ENCODE assay signal across 13 cellular contexts in the genomic region with DNA sequence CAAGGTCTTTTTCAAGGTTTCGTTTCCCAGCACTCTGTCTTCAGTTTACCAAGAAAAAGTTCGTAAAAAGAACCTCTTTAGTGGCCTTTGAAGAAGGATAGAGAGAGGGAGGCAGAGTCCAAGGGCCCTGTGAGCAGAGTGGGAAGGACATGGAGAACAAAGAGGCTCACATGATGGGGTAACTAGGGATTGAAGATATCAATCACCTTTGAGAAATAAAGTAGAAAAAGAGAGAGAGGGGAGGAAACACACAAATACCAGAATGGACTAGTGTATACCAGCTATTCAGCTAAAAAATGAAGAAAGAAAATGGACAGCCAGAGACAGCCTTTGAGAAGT.
DNase-seq lines count a peak whose midpoint lies in the region; ATAC-seq and TF ChIP-seq lines count a peak whose summit lies in the region.
"Had no signal": no experiment of that assay in that cellular context is flagged by ENCODE, and none has a peak within 500 bp of the region (broad histone marks: within the 10 kb centered on the region; RNA-seq: fewer than 3 reads in every experiment).

No MANE protein-coding gene starts in this region.

- H3F3A ChIP-seq in PC-3 (ENCODE audit: low read length, unreplicated experiment) = no peaks in the 10 kb centered on the region

- H3K36me3 ChIP-seq in PC-3 (ENCODE audit: low read depth, low read length) (no peaks in the 10 kb centered on the region), body of pancreas (replicated peaks in 1 of 2; ENCODE audit: insufficient read depth in 1 of 2, low read depth in 2 of 2) (no peaks in the 10 kb centered on the region), lower lobe of right lung (no peaks in the 10 kb centered on the region), suprapubic skin (no peaks in the 10 kb centered on the region)

- H2AFZ ChIP-seq in PC-3 (ENCODE audit: low read length) = peak overlapping the region; percentile 9; the same call in 1 of the 2 replicates

- no peak overlapping the region for H3K4me3 ChIP-seq in PC-3 (ENCODE audit: low read length)
- H3K4me3 ChIP-seq in body of pancreas = no peak overlapping the region
- H3K4me3 ChIP-seq in lower lobe of right lung = no peak overlapping the region
- H3K4me3 ChIP-seq in suprapubic skin = no peak overlapping the region

- H3K4me1 ChIP-seq in PC-3 (ENCODE audit: insufficient read depth, low read length) (peaks cover 10% of the 10 kb centered on the region), body of pancreas (peaks cover 37% of the 10 kb centered on the region), lower lobe of right lung (peaks cover 23% of the 10 kb centered on the region), suprapubic skin (peaks cover 40% of the 10 kb centered on the region)

- DNase-seq in PC-3 (no peak), body of pancreas (no peak), lower lobe of right lung (no peak), suprapubic skin (ENCODE audit: low spot score in 2 of 2) (no peak), GF-D8 (lab: John Stamatoyannopoulos, UW) (no peak), medulla oblongata (ENCODE audit: extremely low spot score) (no peak), NCI-H345 (lab: John Stamatoyannopoulos, UW) (no peak)
- DNase-seq: CD4-positive, alpha-beta memory T cell; IMR-90; NCI-H2029; NCI-H510A treated with DMSO at 0.1 percent for 48 hours had no signal

- H3K9ac ChIP-seq in PC-3 (ENCODE audit: low read length) = no peak overlapping the region

- CTCF ChIA-PET in PC-3 (lab: Charles Lee) = no interaction called here

- H3K27me3 ChIP-seq in PC-3 (ENCODE audit: low read length) (no peaks in the 10 kb centered on the region), body of pancreas (no peaks in the 10 kb centered on the region), lower lobe of right lung (ENCODE audit: low read depth) (no peaks in the 10 kb centered on the region), suprapubic skin (no peaks in the 10 kb centered on the region)

- H3K9me2 ChIP-seq in PC-3 (replicated peaks; ENCODE audit: low read length) = no peaks in the 10 kb centered on the region

- H4K20me1 ChIP-seq in PC-3 (ENCODE audit: low read length) = no peaks in the 10 kb centered on the region

- TF ChIP-seq POLR2A in body of pancreas (IDR thresholded peaks at IDR 0.05) (no peak), suprapubic skin (IDR thresholded peaks at IDR 0.05) (no peak)

- no peak overlapping the region for H3K4me2 ChIP-seq in PC-3 (ENCODE audit: low read length)

- BruUV-seq in PC-3 (replicated peaks; lab: Mats Ljungman, UMichigan) = no TSS peak

- intact Hi-C loops in PC-3 (cut with micrococcal nuclease) (no loop called here), body of pancreas (cut with DNase I) (no loop called here), lower lobe of right lung (cut with DNase I) (no loop called here)

- TF ChIP-seq CTCF in PC-3 (conservative IDR thresholded peaks at IDR 0.05; ENCODE audit: low read depth, low read length) (no peak), body of pancreas (IDR thresholded peaks at IDR 0.05) (no peak), lower lobe of right lung (IDR thresholded peaks at IDR 0.05) (no peak), suprapubic skin (IDR thresholded peaks at IDR 0.05) (no peak)

- POLR2A ChIA-PET in PC-3 (lab: Charles Lee; ENCODE audit: unreplicated experiment) = no interaction called here

- TF ChIP-seq EP300 in suprapubic skin (IDR thresholded peaks at IDR 0.05) = no peak

- no peaks in the 10 kb centered on the region for H3K79me2 ChIP-seq in PC-3 (ENCODE audit: low read length)

- H3K9me3 ChIP-seq in PC-3 (ENCODE audit: low read length) (no peaks in the 10 kb centered on the region), body of pancreas (no peaks in the 10 kb centered on the region), lower lobe of right lung (no peaks in the 10 kb centered on the region), suprapubic skin (no peaks in the 10 kb centered on the region)

- 12 to 21% methylated on average over 2 of the region's 2 CpGs for WGBS in body of pancreas, 2 donors
- 35% methylated on average over 2 of the region's 2 CpGs for WGBS in suprapubic skin

- no peak for ATAC-seq in PC-3
- ATAC-seq in body of pancreas = peak; percentile 67
- no peak for ATAC-seq in lower lobe of right lung
- ATAC-seq in HG02884 (IDR thresholded peaks at IDR 0.05; ENCODE audit: unreplicated experiment) = no peak

- H3K27ac ChIP-seq in PC-3 (ENCODE audit: low read length) (no peak overlapping the region), body of pancreas (peak overlapping the region; percentile 62 to 84 (median 72)), lower lobe of right lung (peak overlapping the region; percentile 44), suprapubic skin (peak overlapping the region; percentile 20)
- H3K27ac ChIP-seq: RWPE1 had no signal
